ENCODE assay signal across 26 cellular contexts in genomic region chr13:46197299-46197975, GRCh38. TPM values are rescaled to one million over a fixed set of nuclear protein-coding genes. Genes with fewer than 3 reads are reported as not detected.
DNase-seq lines count a peak whose midpoint lies in the region; ATAC-seq and TF ChIP-seq lines count a peak whose summit lies in the region.
"Had no signal": no experiment of that assay in that cellular context is flagged by ENCODE, and none has a peak within 500 bp of the region (broad histone marks: within the 10 kb centered on the region; RNA-seq: fewer than 3 reads in every experiment).

No MANE protein-coding gene starts in this region.

- no peaks in the 10 kb centered on the region for H3K4me1 ChIP-seq in breast epithelium
- H3K4me1 ChIP-seq: ascending aorta, gastrocnemius medialis, psoas muscle, SJCRH30 had no signal

- no peaks in the 10 kb centered on the region for H3K9me3 Mint-ChIP-seq in MCF 10A (ENCODE audit: unreplicated experiment)
- H3K9me3 Mint-ChIP-seq: activated T-helper 1 cell treated with anti-CD3 and anti-CD28 coated beads, Interleukin-12 subunit alpha, Interleukin-12 subunit beta, Interleukin-2, Interleukin-4 antibody, amounts not matched to agents 30 ng/mL and 10 ng/mL and 1 ng/mL, durations not matched to agents 14 hours and 24 hours and 36 hours; central memory CD8-positive, alpha-beta T cell; memory B cell; stimulated activated naive B cell treated with anti-CD40 and anti-IgM and Interleukin-4, amounts not matched to agents 10 μg/mL and 1 μg/mL and 100 μg/mL, for 72 hours; T-helper 1 cell treated with Interleukin-12 subunit alpha and Interleukin-12 subunit beta and Interleukin-4 antibody, amounts not matched to agents 30 μg/mL and 1 μg/mL, for 36 hours had no signal

- intact Hi-C loops in MCF 10A (cut with micrococcal nuclease) = no loop called here
- intact Hi-C loops in breast epithelium (cut with DNase I; ENCODE audit: low total_unique reads) = no loop called here
- intact Hi-C loops in left ventricle myocardium superior (cut with micrococcal nuclease) = no loop called here

- TF ChIP-seq POLR2A in breast epithelium (IDR thresholded peaks at IDR 0.05) = no peak

- H3K36me3 ChIP-seq in breast epithelium = no peaks in the 10 kb centered on the region
- H3K36me3 ChIP-seq: ascending aorta; BLaER1 treated with 17β-estradiol and CSF1 and Interleukin-3, amounts not matched to agents 10 nM and 100 nM; gastrocnemius medialis; SJCRH30 had no signal

- H3K4me3 ChIP-seq in breast epithelium = no peak overlapping the region
- H3K4me3 ChIP-seq: ascending aorta; BLaER1 treated with 17β-estradiol and CSF1 and Interleukin-3, amounts not matched to agents 10 nM and 100 nM; gastrocnemius medialis; psoas muscle; SJCRH30 had no signal

- H3K27ac ChIP-seq in breast epithelium = no peak overlapping the region
- H3K27ac ChIP-seq: ascending aorta; BLaER1 treated with 17β-estradiol and CSF1 and Interleukin-3, amounts not matched to agents 10 nM and 100 nM; gastrocnemius medialis; psoas muscle; SJCRH30 had no signal

- no peak for ATAC-seq in left ventricle myocardium superior
- ATAC-seq: gastrocnemius medialis, psoas muscle had no signal

- no TSS peak for BruUV-seq in MCF 10A (replicated peaks; lab: Mats Ljungman, UMichigan)

- H3K27ac Mint-ChIP-seq in MCF 10A (ENCODE audit: low read depth, unreplicated experiment) = no peak overlapping the region
- H3K27ac Mint-ChIP-seq: activated CD4-positive, alpha-beta T cell treated with anti-CD3 and anti-CD28 coated beads, Interleukin-2, amount 10 ng/mL, durations not matched to agents 24 days and 14 days; activated T-helper 1 cell treated with anti-CD3 and anti-CD28 coated beads, Interleukin-12 subunit alpha, Interleukin-12 subunit beta, Interleukin-2, Interleukin-4 antibody, amounts not matched to agents 30 ng/mL and 10 ng/mL and 1 ng/mL, durations not matched to agents 14 hours and 24 hours and 36 hours; memory B cell; stimulated activated naive B cell treated with anti-CD40 and anti-IgM and Interleukin-4, amounts not matched to agents 10 μg/mL and 1 μg/mL and 100 μg/mL, for 72 hours; T-helper 1 cell treated with Interleukin-12 subunit alpha and Interleukin-12 subunit beta and Interleukin-4 antibody, amounts not matched to agents 30 μg/mL and 1 μg/mL, for 36 hours had no signal

- TF ChIP-seq CTCF in MCF 10A (IDR thresholded peaks at IDR 0.05; ENCODE audit: unreplicated experiment) (no peak), breast epithelium (IDR thresholded peaks at IDR 0.05) (no peak)

- no peaks in the 10 kb centered on the region for H3K9me3 ChIP-seq in breast epithelium
- H3K9me3 ChIP-seq: ascending aorta; BLaER1 treated with 17β-estradiol and CSF1 and Interleukin-3, amounts not matched to agents 10 nM and 100 nM; gastrocnemius medialis; psoas muscle; SJCRH30 had no signal

- H3K36me3 Mint-ChIP-seq in MCF 10A (ENCODE audit: insufficient read depth, unreplicated experiment) = no peaks in the 10 kb centered on the region
- H3K36me3 Mint-ChIP-seq: memory B cell; stimulated activated naive B cell treated with anti-CD40 and anti-IgM and Interleukin-4, amounts not matched to agents 10 μg/mL and 1 μg/mL and 100 μg/mL, for 72 hours had no signal

- no peaks in the 10 kb centered on the region for H3K27me3 ChIP-seq in breast epithelium
- H3K27me3 ChIP-seq: ascending aorta; BLaER1 treated with 17β-estradiol and CSF1 and Interleukin-3, amounts not matched to agents 10 nM and 100 nM; gastrocnemius medialis; SJCRH30 had no signal

- POLR2A ChIA-PET in MCF 10A (lab: Yijun Ruan, JAX) = no interaction called here

- no peak overlapping the region for H3K4me3 Mint-ChIP-seq in MCF 10A (ENCODE audit: unreplicated experiment)
- H3K4me3 Mint-ChIP-seq: activated CD4-positive, alpha-beta T cell treated with anti-CD3 and anti-CD28 coated beads, Interleukin-2, amount 10 ng/mL, durations not matched to agents 24 days and 14 days; activated T-helper 1 cell treated with anti-CD3 and anti-CD28 coated beads, Interleukin-12 subunit alpha, Interleukin-12 subunit beta, Interleukin-2, Interleukin-4 antibody, amounts not matched to agents 30 ng/mL and 10 ng/mL and 1 ng/mL, durations not matched to agents 14 hours and 24 hours and 36 hours; central memory CD8-positive, alpha-beta T cell; memory B cell; stimulated activated naive B cell treated with anti-CD40 and anti-IgM and Interleukin-4, amounts not matched to agents 10 μg/mL and 1 μg/mL and 100 μg/mL, for 72 hours; T-helper 1 cell treated with Interleukin-12 subunit alpha and Interleukin-12 subunit beta and Interleukin-4 antibody, amounts not matched to agents 30 μg/mL and 1 μg/mL, for 36 hours had no signal

- peak; percentile 57 for DNase-seq in MCF 10A (ENCODE audit: unreplicated experiment)
- DNase-seq in breast epithelium (ENCODE audit: low spot score in 2 of 2) = no peak
- DNase-seq in NOMO-1 treated with dmso at 0.1 percent for 144 hours (lab: John Stamatoyannopoulos, UW; ENCODE audit: unreplicated experiment) = peak; percentile 40
- peak; percentile 17 for DNase-seq in fibroblast of gingiva (ENCODE audit: low read depth)
- DNase-seq in activated CD4-positive, alpha-beta T cell treated with anti-CD3 and anti-CD28 coated beads for 48 hours = no peak
- no peak for DNase-seq in retina
- no peak for DNase-seq in NCI-H2029 (lab: John Stamatoyannopoulos, UW)
- no peak for DNase-seq in left ventricle myocardium superior
- DNase-seq: 8988T; activated CD4-positive, alpha-beta T cell treated with anti-CD3 and anti-CD28 coated beads, Interleukin-2, amount 10 ng/mL, durations not matched to agents 24 days and 14 days; activated naive CD4-positive, alpha-beta T cell treated with anti-CD3 and anti-CD28 coated beads, Interleukin-2, amount 50 U/mL, for 16 hours; gastrocnemius medialis; NCI-H2227 treated with DMSO at 0.1 percent for 48 hours; NCI-H748 treated with DMSO at 0.1 percent for 48 hours; psoas muscle; SJCRH30; small intestine; stimulated activated naive B cell treated with anti-CD40 and anti-IgM and Interleukin-4, amounts not matched to agents 10 μg/mL and 1 μg/mL and 100 μg/mL, for 72 hours had no signal

- no peaks in the 10 kb centered on the region for H3K27me3 Mint-ChIP-seq in MCF 10A (ENCODE audit: insufficient read depth, unreplicated experiment)
- H3K27me3 Mint-ChIP-seq: activated CD4-positive, alpha-beta T cell treated with anti-CD3 and anti-CD28 coated beads, Interleukin-2, amount 10 ng/mL, durations not matched to agents 24 days and 14 days; central memory CD8-positive, alpha-beta T cell; memory B cell; stimulated activated naive B cell treated with anti-CD40 and anti-IgM and Interleukin-4, amounts not matched to agents 10 μg/mL and 1 μg/mL and 100 μg/mL, for 72 hours had no signal

- H3K4me1 Mint-ChIP-seq in MCF 10A (ENCODE audit: insufficient read depth, unreplicated experiment) = no peaks in the 10 kb centered on the region

- CTCF ChIA-PET in MCF 10A (lab: Yijun Ruan, JAX) = no interaction called here

RNA-seq across cellular contexts. Expression of gene LRRC63, which starts 14.3 kb away (rescaled TPM):
- total RNA-seq in MCF 10A (2022) (not detected in 2 replicates), breast epithelium (under 1 TPM; 0.15 to 0.33 (median 0.16) TPM), left ventricle myocardium superior (0.17 TPM)
- total RNA-seq: ascending aorta, endothelial cell of umbilical vein, gastrocnemius medialis, H4, psoas muscle had no signal

RNA-seq across cellular contexts. Expression of gene LCP1, which starts 15.5 kb away (rescaled TPM):
- total RNA-seq in MCF 10A (2022) (0.88 and 0.89 TPM in 2 replicates), breast epithelium (10 to 100 TPM; 28.2 to 94.9 (median 61.3) TPM), left ventricle myocardium superior (22.9 TPM)
- total RNA-seq: SJCRH30 had no signal

Comparison
In these comparisons a context has a peak if more than half of its experiments do, and no peak if none do; other contexts are left out.
1. DNase-seq: peak in MCF 10A (single experiment), NOMO-1 treated with dmso at 0.1 percent for 144 hours (single experiment) and fibroblast of gingiva (single experiment); none in breast epithelium (0 of 2), activated CD4-positive, alpha-beta T cell treated with anti-CD3 and anti-CD28 coated beads for 48 hours (single experiment), retina (single experiment), NCI-H2029 (single experiment) and left ventricle myocardium superior (single experiment).
2. RNA of gene LCP1, which starts 15.5 kb away (total RNA-seq): 28.2 to 94.9 TPM in breast epithelium and 22.9 TPM in left ventricle myocardium superior (single experiment); 0.88 to 0.89 TPM in MCF 10A; every median in the first group is over 10 times any median in the second.